In the genomic region with DNA sequence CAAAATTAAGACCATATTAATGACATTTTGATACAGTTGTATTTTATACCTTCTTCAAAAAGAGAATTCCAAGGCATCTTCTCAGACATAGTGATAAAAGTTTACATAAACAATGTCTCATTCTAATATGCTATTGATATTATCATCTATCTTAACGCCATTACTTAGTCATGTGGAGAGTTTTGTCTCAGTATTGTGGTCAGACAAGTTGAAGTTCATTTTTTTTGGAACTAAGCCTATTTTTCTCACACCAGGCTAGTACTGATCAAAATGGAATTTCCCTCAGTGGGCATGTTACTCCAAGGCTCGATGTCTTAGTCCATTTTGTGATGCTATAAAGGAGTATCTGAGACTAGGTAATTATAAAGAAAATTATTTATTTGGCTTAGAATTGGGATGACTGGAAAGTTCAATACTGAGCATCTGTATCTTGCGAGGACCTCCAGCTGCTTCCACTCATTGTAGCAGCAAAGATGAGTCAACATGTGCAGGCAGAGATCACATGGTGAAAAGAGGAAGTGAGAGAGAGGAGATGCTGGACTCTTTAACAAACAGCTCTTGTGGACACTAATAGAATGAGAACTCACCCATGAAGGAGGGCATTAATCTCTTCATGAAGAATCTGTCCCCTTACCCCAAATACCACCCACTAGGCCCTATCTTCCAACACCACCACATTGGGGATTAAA, we compare ENCODE assay signal across 11 cellular contexts.
DNase-seq lines count a peak whose midpoint lies in the region; ATAC-seq, FAIRE-seq and TF ChIP-seq lines count a peak whose summit lies in the region.
"Had no signal": no experiment of that assay in that cellular context is flagged by ENCODE, and none has a peak within 500 bp of the region (broad histone marks: within the 10 kb centered on the region; RNA-seq: fewer than 3 reads in every experiment).

No MANE protein-coding gene starts in this region.

- no peaks in the 10 kb centered on the region for H3K9me1 ChIP-seq in endothelial cell of umbilical vein (replicated peaks; ENCODE audit: control insufficient read depth, extremely low read depth, insufficient read depth, low read length)

- H3K4me3 ChIP-seq in endothelial cell of umbilical vein (replicated peaks in 1 of 3; ENCODE audit: insufficient read depth in 1 of 3, low read depth in 1 of 3, low read length in 3 of 3) = no peak overlapping the region
- H3K4me3 ChIP-seq in H7 (ENCODE audit: insufficient read depth, low read depth, low read length) = no peak overlapping the region
- H3K4me3 ChIP-seq in spleen = no peak overlapping the region
- H3K4me3 ChIP-seq: right atrium auricular region, stomach had no signal

- H3K27me3 ChIP-seq in endothelial cell of umbilical vein (ENCODE audit: control insufficient read depth in 2 of 2, insufficient read depth in 2 of 2, low read length in 2 of 2) = no peaks in the 10 kb centered on the region
- no peaks in the 10 kb centered on the region for H3K27me3 ChIP-seq in H7 (ENCODE audit: control insufficient read depth, insufficient read depth, low read length)
- H3K27me3 ChIP-seq in spleen (replicated peaks in 1 of 7) = no peaks in the 10 kb centered on the region
- H3K27me3 ChIP-seq: right atrium auricular region, stomach had no signal

- H3K4me1 ChIP-seq in endothelial cell of umbilical vein (ENCODE audit: control insufficient read depth, extremely low read depth, insufficient read depth, low read length) (no peaks in the 10 kb centered on the region), spleen (no peaks in the 10 kb centered on the region)
- H3K4me1 ChIP-seq: right atrium auricular region, stomach had no signal

- TF ChIP-seq POLR2A in endothelial cell of umbilical vein (IDR thresholded peaks at IDR 0.05; ENCODE audit: low read depth, low read length) = no peak
- TF ChIP-seq POLR2A in spleen (IDR thresholded peaks at IDR 0.05) = no peak

- TF ChIP-seq CTCF in endothelial cell of umbilical vein (IDR thresholded peaks at IDR 0.05; ENCODE audit: extremely low read depth in 1 of 2, insufficient read depth in 1 of 2, low read depth in 1 of 2, low read length in 2 of 2) (no peak), spleen (IDR thresholded peaks at IDR 0.05 in 8 of 11, conservative IDR thresholded peaks at IDR 0.05 in 3 of 11) (no peak)

- no TSS peak for BruUV-seq in endothelial cell of umbilical vein (replicated peaks; lab: Mats Ljungman, UMichigan)

- no peaks in the 10 kb centered on the region for H3K9me3 ChIP-seq in endothelial cell of umbilical vein (replicated peaks; ENCODE audit: control insufficient read depth, insufficient read depth, low read length)
- peaks cover 0 to 16% (median 0%) of the 10 kb centered on the region in 8 donors for H3K9me3 ChIP-seq in spleen
- H3K9me3 ChIP-seq: right atrium auricular region had no signal

- dilution Hi-C loops in endothelial cell of umbilical vein (cut with MboI; ENCODE audit: extremely low pct_ligation_motif_present, low sequenced_read_pairs) = no loop called here

- FAIRE-seq in endothelial cell of umbilical vein (lab: Jason Lieb, UNC) = no peak
- FAIRE-seq: kidney had no signal

- 64 to 85% (median 74%) methylated on average over 3 of the region's 3 CpGs for WGBS in spleen, 5 donors

- H2AFZ ChIP-seq in endothelial cell of umbilical vein (ENCODE audit: low read depth, low read length) = no peak overlapping the region

- DNase-seq in endothelial cell of umbilical vein (ENCODE audit: low read depth, low spot score) (no peak), H7 (no peak), spleen (no peak), NCI-H2029 treated with DMSO at 0.1 percent for 48 hours (lab: John Stamatoyannopoulos, UW) (no peak), NCI-H82 (lab: John Stamatoyannopoulos, UW) (no peak)
- DNase-seq: kidney, stomach had no signal

- peak; percentile 92 for ATAC-seq in GM18907 (IDR thresholded peaks at IDR 0.05; ENCODE audit: unreplicated experiment)
- peak; percentile 99 for ATAC-seq in HG02610 (IDR thresholded peaks at IDR 0.05; ENCODE audit: unreplicated experiment)
- ATAC-seq in HG03575 (IDR thresholded peaks at IDR 0.05; ENCODE audit: extremely low read depth, insufficient number of reproducible peaks, low FRiP score, unreplicated experiment) = peak; percentile 95

- H3K9ac ChIP-seq in endothelial cell of umbilical vein (replicated peaks; ENCODE audit: extremely low read depth, insufficient read depth, low read length) = no peak overlapping the region

- H3K79me2 ChIP-seq in endothelial cell of umbilical vein (ENCODE audit: control insufficient read depth, insufficient read depth, low read length) = no peaks in the 10 kb centered on the region

- no peak overlapping the region for H3K4me2 ChIP-seq in endothelial cell of umbilical vein (ENCODE audit: insufficient read depth, low read length)

- CTCF ChIA-PET in endothelial cell of umbilical vein (lab: Charles Lee) = no interaction called here

- H4K20me1 ChIP-seq in endothelial cell of umbilical vein (replicated peaks; ENCODE audit: control insufficient read depth, extremely low read depth, insufficient read depth, low read length) = no peaks in the 10 kb centered on the region

- POLR2A ChIA-PET in endothelial cell of umbilical vein (lab: Charles Lee) = no interaction called here

- intact Hi-C loops in endothelial cell of umbilical vein (cut with micrococcal nuclease) (no loop called here), spleen (cut with DNase I; ENCODE audit: low total_unique reads) (no loop called here)

- H3K36me3 ChIP-seq in endothelial cell of umbilical vein (ENCODE audit: control insufficient read depth in 2 of 2, extremely low read depth in 1 of 2, insufficient read depth in 2 of 2, low read length in 2 of 2) = no peaks in the 10 kb centered on the region
- no peaks in the 10 kb centered on the region for H3K36me3 ChIP-seq in H7 (replicated peaks; ENCODE audit: control insufficient read depth, insufficient read depth, low read length)
- no peaks in the 10 kb centered on the region for H3K36me3 ChIP-seq in spleen
- H3K36me3 ChIP-seq: right atrium auricular region, stomach had no signal

- H3K27ac ChIP-seq in endothelial cell of umbilical vein (ENCODE audit: insufficient read depth, low read depth, low read length) (no peak overlapping the region), spleen (no peak overlapping the region)
- H3K27ac ChIP-seq: right atrium auricular region, stomach had no signal

TF ChIP-seq in endothelial cell of umbilical vein, 7 proteins besides CTCF, POLR2A, EP300 and RAD21:
- no peak for TF ChIP-seq MYC (IDR thresholded peaks at IDR 0.05; ENCODE audit: low read depth, low read length)
- peak; percentile 56 for TF ChIP-seq FOS (IDR thresholded peaks at IDR 0.05; ENCODE audit: borderline replicate concordance, insufficient read depth, low read length)
